1 cellular context compared by ENCODE assay signal in the genomic region with DNA sequence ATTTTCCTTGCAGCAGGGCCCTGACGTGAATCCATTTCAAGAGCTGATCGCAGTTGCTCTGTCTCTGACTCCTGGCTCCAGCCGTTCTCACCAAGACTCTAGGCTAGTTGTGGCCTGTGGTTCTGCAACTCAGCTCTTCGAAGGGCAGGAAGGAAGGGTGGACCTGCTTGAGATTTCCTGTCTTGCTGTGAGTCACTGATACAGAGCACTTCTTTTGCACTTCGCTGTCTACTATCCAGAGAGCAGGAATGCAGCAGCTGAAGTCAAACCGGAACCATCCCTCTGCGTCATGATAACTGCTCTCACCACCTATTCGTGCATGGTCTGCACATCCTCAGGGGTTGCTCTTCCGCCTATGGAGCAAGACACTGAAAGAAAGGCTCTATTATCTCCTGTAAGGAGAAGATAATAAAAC.
TF ChIP-seq lines count a peak whose summit lies in the region.

No MANE protein-coding gene starts in this region.

TF ChIP-seq in K562, 482 proteins besides CTCF, POLR2A, EP300 and RAD21 (continued from another document and continues in another):
- no peak for TF ChIP-seq ZNF609 (CRISPR knock-in tag; IDR thresholded peaks at IDR 0.05; ENCODE audit: borderline replicate concordance)
- TF ChIP-seq CBX3 (IDR thresholded peaks at IDR 0.05; ENCODE audit: borderline replicate concordance in 1 of 2, low read length in 2 of 2) = peak in 1 of 2 experiments; percentile 82; a peak in 1 of 3 replicates
- no peak for TF ChIP-seq ZNF77 (CRISPR knock-in tag; IDR thresholded peaks at IDR 0.05)
- no peak for TF ChIP-seq KLF6 (CRISPR knock-in tag; IDR thresholded peaks at IDR 0.05; ENCODE audit: borderline replicate concordance)
- TF ChIP-seq ZNF436 (CRISPR knock-in tag; IDR thresholded peaks at IDR 0.05) = no peak
- TF ChIP-seq, protein P1, sequence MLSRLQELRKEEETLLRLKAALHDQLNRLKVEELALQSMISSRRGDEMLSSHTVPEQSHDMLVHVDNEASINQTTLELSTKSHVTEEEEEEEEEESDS (CRISPR knock-in tag; IDR thresholded peaks at IDR 0.05) = no peak
- peak; percentile 56 for TF ChIP-seq TAF1 (IDR thresholded peaks at IDR 0.05; ENCODE audit: control insufficient read depth, extremely low read depth, insufficient read depth, low read length, severe bottlenecking)
- no peak for TF ChIP-seq TCF7 (IDR thresholded peaks at IDR 0.05; ENCODE audit: borderline replicate concordance)
- no peak for TF ChIP-seq CHCHD3 (CRISPR knock-in tag; IDR thresholded peaks at IDR 0.05)
- TF ChIP-seq, protein P2, sequence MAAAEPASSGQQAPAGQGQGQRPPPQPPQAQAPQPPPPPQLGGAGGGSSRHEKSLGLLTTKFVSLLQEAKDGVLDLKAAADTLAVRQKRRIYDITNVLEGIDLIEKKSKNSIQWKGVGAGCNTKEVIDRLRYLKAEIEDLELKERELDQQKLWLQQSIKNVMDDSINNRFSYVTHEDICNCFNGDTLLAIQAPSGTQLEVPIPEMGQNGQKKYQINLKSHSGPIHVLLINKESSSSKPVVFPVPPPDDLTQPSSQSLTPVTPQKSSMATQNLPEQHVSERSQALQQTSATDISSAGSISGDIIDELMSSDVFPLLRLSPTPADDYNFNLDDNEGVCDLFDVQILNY (CRISPR knock-in tag; IDR thresholded peaks at IDR 0.05) = no peak
- TF ChIP-seq, protein P3, sequence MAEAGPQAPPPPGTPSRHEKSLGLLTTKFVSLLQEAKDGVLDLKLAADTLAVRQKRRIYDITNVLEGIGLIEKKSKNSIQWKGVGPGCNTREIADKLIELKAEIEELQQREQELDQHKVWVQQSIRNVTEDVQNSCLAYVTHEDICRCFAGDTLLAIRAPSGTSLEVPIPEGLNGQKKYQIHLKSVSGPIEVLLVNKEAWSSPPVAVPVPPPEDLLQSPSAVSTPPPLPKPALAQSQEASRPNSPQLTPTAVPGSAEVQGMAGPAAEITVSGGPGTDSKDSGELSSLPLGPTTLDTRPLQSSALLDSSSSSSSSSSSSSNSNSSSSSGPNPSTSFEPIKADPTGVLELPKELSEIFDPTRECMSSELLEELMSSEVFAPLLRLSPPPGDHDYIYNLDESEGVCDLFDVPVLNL (CRISPR knock-in tag; IDR thresholded peaks at IDR 0.05; ENCODE audit: low read depth) = no peak
- TF ChIP-seq, protein P4, sequence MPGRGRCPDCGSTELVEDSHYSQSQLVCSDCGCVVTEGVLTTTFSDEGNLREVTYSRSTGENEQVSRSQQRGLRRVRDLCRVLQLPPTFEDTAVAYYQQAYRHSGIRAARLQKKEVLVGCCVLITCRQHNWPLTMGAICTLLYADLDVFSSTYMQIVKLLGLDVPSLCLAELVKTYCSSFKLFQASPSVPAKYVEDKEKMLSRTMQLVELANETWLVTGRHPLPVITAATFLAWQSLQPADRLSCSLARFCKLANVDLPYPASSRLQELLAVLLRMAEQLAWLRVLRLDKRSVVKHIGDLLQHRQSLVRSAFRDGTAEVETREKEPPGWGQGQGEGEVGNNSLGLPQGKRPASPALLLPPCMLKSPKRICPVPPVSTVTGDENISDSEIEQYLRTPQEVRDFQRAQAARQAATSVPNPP (IDR thresholded peaks at IDR 0.05; ENCODE audit: borderline replicate concordance, insufficient read depth, insufficient read length) = no peak
- no peak for TF ChIP-seq ZNF512 (tag; IDR thresholded peaks at IDR 0.05)
- TF ChIP-seq, protein P5, sequence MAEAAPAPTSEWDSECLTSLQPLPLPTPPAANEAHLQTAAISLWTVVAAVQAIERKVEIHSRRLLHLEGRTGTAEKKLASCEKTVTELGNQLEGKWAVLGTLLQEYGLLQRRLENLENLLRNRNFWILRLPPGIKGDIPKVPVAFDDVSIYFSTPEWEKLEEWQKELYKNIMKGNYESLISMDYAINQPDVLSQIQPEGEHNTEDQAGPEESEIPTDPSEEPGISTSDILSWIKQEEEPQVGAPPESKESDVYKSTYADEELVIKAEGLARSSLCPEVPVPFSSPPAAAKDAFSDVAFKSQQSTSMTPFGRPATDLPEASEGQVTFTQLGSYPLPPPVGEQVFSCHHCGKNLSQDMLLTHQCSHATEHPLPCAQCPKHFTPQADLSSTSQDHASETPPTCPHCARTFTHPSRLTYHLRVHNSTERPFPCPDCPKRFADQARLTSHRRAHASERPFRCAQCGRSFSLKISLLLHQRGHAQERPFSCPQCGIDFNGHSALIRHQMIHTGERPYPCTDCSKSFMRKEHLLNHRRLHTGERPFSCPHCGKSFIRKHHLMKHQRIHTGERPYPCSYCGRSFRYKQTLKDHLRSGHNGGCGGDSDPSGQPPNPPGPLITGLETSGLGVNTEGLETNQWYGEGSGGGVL (CRISPR knock-in tag; IDR thresholded peaks at IDR 0.05) = no peak
- TF ChIP-seq, protein P6, sequence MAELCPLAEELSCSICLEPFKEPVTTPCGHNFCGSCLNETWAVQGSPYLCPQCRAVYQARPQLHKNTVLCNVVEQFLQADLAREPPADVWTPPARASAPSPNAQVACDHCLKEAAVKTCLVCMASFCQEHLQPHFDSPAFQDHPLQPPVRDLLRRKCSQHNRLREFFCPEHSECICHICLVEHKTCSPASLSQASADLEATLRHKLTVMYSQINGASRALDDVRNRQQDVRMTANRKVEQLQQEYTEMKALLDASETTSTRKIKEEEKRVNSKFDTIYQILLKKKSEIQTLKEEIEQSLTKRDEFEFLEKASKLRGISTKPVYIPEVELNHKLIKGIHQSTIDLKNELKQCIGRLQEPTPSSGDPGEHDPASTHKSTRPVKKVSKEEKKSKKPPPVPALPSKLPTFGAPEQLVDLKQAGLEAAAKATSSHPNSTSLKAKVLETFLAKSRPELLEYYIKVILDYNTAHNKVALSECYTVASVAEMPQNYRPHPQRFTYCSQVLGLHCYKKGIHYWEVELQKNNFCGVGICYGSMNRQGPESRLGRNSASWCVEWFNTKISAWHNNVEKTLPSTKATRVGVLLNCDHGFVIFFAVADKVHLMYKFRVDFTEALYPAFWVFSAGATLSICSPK (IDR thresholded peaks at IDR 0.05; ENCODE audit: borderline replicate concordance) = no peak
- TF ChIP-seq ZNF174 (CRISPR knock-in tag; IDR thresholded peaks at IDR 0.05) = no peak
- no peak for TF ChIP-seq MCM7 (IDR thresholded peaks at IDR 0.05)
- peak in 1 of 2 experiments; percentile 44; a peak in 2 of 4 replicates for TF ChIP-seq MNT (conservative IDR thresholded peaks at IDR 0.05)
- no peak for TF ChIP-seq ZNF280B (CRISPR knock-in tag; IDR thresholded peaks at IDR 0.05)
- peak; percentile 65; the same call in 1 of the 2 replicates for TF ChIP-seq TRIM28 (IDR thresholded peaks at IDR 0.05)
- TF ChIP-seq BACH1 (tag; IDR thresholded peaks at IDR 0.05) = peak; percentile 39; the same call in 1 of the 2 replicates
- TF ChIP-seq, protein P7, sequence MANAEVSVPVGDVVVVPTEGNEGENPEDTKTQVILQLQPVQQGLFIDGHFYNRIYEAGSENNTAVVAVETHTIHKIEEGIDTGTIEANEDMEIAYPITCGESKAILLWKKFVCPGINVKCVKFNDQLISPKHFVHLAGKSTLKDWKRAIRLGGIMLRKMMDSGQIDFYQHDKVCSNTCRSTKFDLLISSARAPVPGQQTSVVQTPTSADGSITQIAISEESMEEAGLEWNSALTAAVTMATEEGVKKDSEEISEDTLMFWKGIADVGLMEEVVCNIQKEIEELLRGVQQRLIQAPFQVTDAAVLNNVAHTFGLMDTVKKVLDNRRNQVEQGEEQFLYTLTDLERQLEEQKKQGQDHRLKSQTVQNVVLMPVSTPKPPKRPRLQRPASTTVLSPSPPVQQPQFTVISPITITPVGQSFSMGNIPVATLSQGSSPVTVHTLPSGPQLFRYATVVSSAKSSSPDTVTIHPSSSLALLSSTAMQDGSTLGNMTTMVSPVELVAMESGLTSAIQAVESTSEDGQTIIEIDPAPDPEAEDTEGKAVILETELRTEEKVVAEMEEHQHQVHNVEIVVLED (CRISPR knock-in tag; IDR thresholded peaks at IDR 0.05) = no peak
- TF ChIP-seq KLF10 (CRISPR knock-in tag; IDR thresholded peaks at IDR 0.05) = no peak
- TF ChIP-seq ZBTB8A (IDR thresholded peaks at IDR 0.05; ENCODE audit: partially characterized antibody) = no peak
- TF ChIP-seq SIN3A (IDR thresholded peaks at IDR 0.05; ENCODE audit: borderline replicate concordance in 2 of 2, control insufficient read depth in 1 of 2, low read depth in 2 of 2, low read length in 2 of 2) = no peak
- TF ChIP-seq DMBX1 (CRISPR knock-in tag; IDR thresholded peaks at IDR 0.05; ENCODE audit: borderline replicate concordance) = peak; percentile 73; the same call in 1 of the 2 replicates
- TF ChIP-seq ZBTB1 (CRISPR knock-in tag; IDR thresholded peaks at IDR 0.05; ENCODE audit: borderline replicate concordance, low read depth) = no peak
- no peak for TF ChIP-seq NR2F6 (CRISPR knock-in tag; IDR thresholded peaks at IDR 0.05)
- TF ChIP-seq TAF9B (IDR thresholded peaks at IDR 0.05; ENCODE audit: partially characterized antibody) = peak; percentile 62
- no peak for TF ChIP-seq MAFF (IDR thresholded peaks at IDR 0.05; ENCODE audit: low read length)
- TF ChIP-seq RFX1 (IDR thresholded peaks at IDR 0.05) = no peak
- no peak; a peak in 1 of 4 replicates for TF ChIP-seq FOXK2 (conservative IDR thresholded peaks at IDR 0.05 in 1 of 2, IDR thresholded peaks at IDR 0.05 in 1 of 2; ENCODE audit: low read depth in 2 of 2)
- no peak; the same call in 1 of the 2 replicates for TF ChIP-seq ZNF311 (CRISPR knock-in tag; IDR thresholded peaks at IDR 0.05)
- TF ChIP-seq SMAD2 (IDR thresholded peaks at IDR 0.05; ENCODE audit: low read depth, low read length) = no peak
- TF ChIP-seq ZFP30 (CRISPR knock-in tag; IDR thresholded peaks at IDR 0.05; ENCODE audit: borderline replicate concordance) = no peak
- no peak for TF ChIP-seq TCF7L2 (IDR thresholded peaks at IDR 0.05; ENCODE audit: low read depth, low read length)
